ENCODE assay signal across 20 cellular contexts in genomic region chr11:118900535-118901384, GRCh38. TPM values are rescaled to one million over a fixed set of nuclear protein-coding genes. Genes with fewer than 3 reads are reported as not detected.
DNase-seq lines count a peak whose midpoint lies in the region; TF ChIP-seq lines count a peak whose summit lies in the region.
"Had no signal": no experiment of that assay in that cellular context is flagged by ENCODE, and none has a peak within 500 bp of the region (broad histone marks: within the 10 kb centered on the region; RNA-seq: fewer than 3 reads in every experiment).

No MANE protein-coding gene starts in this region.

- H3K4me1 ChIP-seq in sigmoid colon = peaks cover 0 to 47% (median 32%) of the 10 kb centered on the region in 4 donors
- H3K4me1 ChIP-seq: colonic mucosa, pancreas had no signal

- intact Hi-C loops in sigmoid colon (cut with DNase I) = no loop called here

- H3K4me3 Mint-ChIP-seq in IgD-negative memory B cell (peak overlapping the region in 1 of 4 donors; percentile 72), brain (no peak overlapping the region), osteocyte (ENCODE audit: unreplicated experiment) (no peak overlapping the region)
- H3K4me3 Mint-ChIP-seq: activated CD8-positive, alpha-beta memory T cell treated with anti-CD3 and anti-CD28 coated beads, Interleukin-2, amount 10 ng/mL, durations not matched to agents 7 days and 5 days; stimulated activated naive CD8-positive, alpha-beta T cell treated with anti-CD3 and anti-CD28 coated beads, Interleukin-15, Interleukin-2, amounts not matched to agents 100 ng/mL and 50 ng/mL, for 24 hours had no signal

- H3K36me3 ChIP-seq in sigmoid colon = peaks cover 23 to 81% (median 57%) of the 10 kb centered on the region in 4 donors

- no peak for TF ChIP-seq POLR2A in sigmoid colon (IDR thresholded peaks at IDR 0.05)

- WGBS in sigmoid colon, 2 donors = 95% methylated on average over 29 of the region's 29 CpGs

- no peak overlapping the region for H3K4me3 ChIP-seq in sigmoid colon
- H3K4me3 ChIP-seq: ascending aorta, colonic mucosa, pancreas had no signal

- H3K27ac Mint-ChIP-seq in IgD-negative memory B cell = peak overlapping the region in 2 of 3 donors; percentile 36 to 84
- peak overlapping the region in 3 of 5 experiments; percentile 11 to 76 (median 68) for H3K27ac Mint-ChIP-seq in brain
- no peak overlapping the region for H3K27ac Mint-ChIP-seq in osteocyte (ENCODE audit: unreplicated experiment)
- H3K27ac Mint-ChIP-seq: activated CD8-positive, alpha-beta memory T cell treated with anti-CD3 and anti-CD28 coated beads, Interleukin-2, amount 10 ng/mL, durations not matched to agents 7 days and 5 days; stimulated activated naive CD8-positive, alpha-beta T cell treated with anti-CD3 and anti-CD28 coated beads, Interleukin-15, Interleukin-2, amounts not matched to agents 100 ng/mL and 50 ng/mL, for 24 hours had no signal

- TF ChIP-seq EP300 in sigmoid colon (IDR thresholded peaks at IDR 0.05) = no peak

- H3K27ac ChIP-seq in sigmoid colon = peak overlapping the region in 2 of 4 donors; percentile 58
- H3K27ac ChIP-seq: colonic mucosa, pancreas had no signal

- TF ChIP-seq CTCF in brain (conservative IDR thresholded peaks at IDR 0.05) (no peak), sigmoid colon (IDR thresholded peaks at IDR 0.05) (no peak), osteocyte (IDR thresholded peaks at IDR 0.05) (no peak)

- H3K27me3 ChIP-seq in sigmoid colon = no peaks in the 10 kb centered on the region
- H3K27me3 ChIP-seq: ascending aorta, colonic mucosa, pancreas had no signal

- H3K9me3 ChIP-seq in sigmoid colon = no peaks in the 10 kb centered on the region
- H3K9me3 ChIP-seq: ascending aorta, colonic mucosa, pancreas had no signal

- H3K4me1 Mint-ChIP-seq in IgD-negative memory B cell (peaks cover 17 to 20% (median 17%) of the 10 kb centered on the region in 3 donors), brain (peaks cover 4% of the 10 kb centered on the region), osteocyte (ENCODE audit: unreplicated experiment) (peaks cover 13% of the 10 kb centered on the region)

- DNase-seq in activated effector memory CD4-positive, alpha-beta T cell treated with anti-CD3 and anti-CD28 coated beads, Interleukin-2, amount 50 U/mL, for 16 hours = peak; percentile 62
- DNase-seq in activated effector memory CD4-positive, alpha-beta T cell treated with Interleukin-2 at 50 U/mL for 16 hours = no peak
- DNase-seq in sigmoid colon = peak; percentile 56
- no peak for DNase-seq in NCI-H1436 treated with DMSO at 0.1 percent for 48 hours (lab: John Stamatoyannopoulos, UW)
- DNase-seq in midbrain (lab: John Stamatoyannopoulos, UW) = no peak
- no peak for DNase-seq in osteocyte (ENCODE audit: extremely low spot score, unreplicated experiment)
- DNase-seq: activated CD4-positive, alpha-beta T cell treated with anti-CD3 and anti-CD28 coated beads for 1 hour; activated CD8-positive, alpha-beta memory T cell treated with anti-CD3 and anti-CD28 coated beads, Interleukin-2, amount 10 ng/mL, durations not matched to agents 7 days and 5 days; left ventricle myocardium superior; NCI-H1694 treated with DMSO at 0.1 percent for 48 hours had no signal

- H3K9me3 Mint-ChIP-seq in IgD-negative memory B cell (no peaks in the 10 kb centered on the region), brain (no peaks in the 10 kb centered on the region), osteocyte (ENCODE audit: unreplicated experiment) (no peaks in the 10 kb centered on the region)
- H3K9me3 Mint-ChIP-seq: stimulated activated naive CD8-positive, alpha-beta T cell treated with anti-CD3 and anti-CD28 coated beads, Interleukin-15, Interleukin-2, amounts not matched to agents 100 ng/mL and 50 ng/mL, for 24 hours had no signal

- no peaks in the 10 kb centered on the region for H3K36me3 Mint-ChIP-seq in IgD-negative memory B cell
- peaks cover 28% of the 10 kb centered on the region for H3K36me3 Mint-ChIP-seq in brain
- H3K36me3 Mint-ChIP-seq in osteocyte (ENCODE audit: unreplicated experiment) = peaks cover 26% of the 10 kb centered on the region

- no peaks in the 10 kb centered on the region for H3K27me3 Mint-ChIP-seq in IgD-negative memory B cell
- H3K27me3 Mint-ChIP-seq in brain = no peaks in the 10 kb centered on the region
- H3K27me3 Mint-ChIP-seq in osteocyte (ENCODE audit: unreplicated experiment) = no peaks in the 10 kb centered on the region
- H3K27me3 Mint-ChIP-seq: activated CD8-positive, alpha-beta memory T cell treated with anti-CD3 and anti-CD28 coated beads, Interleukin-2, amount 10 ng/mL, durations not matched to agents 7 days and 5 days; stimulated activated naive CD8-positive, alpha-beta T cell treated with anti-CD3 and anti-CD28 coated beads, Interleukin-15, Interleukin-2, amounts not matched to agents 100 ng/mL and 50 ng/mL, for 24 hours had no signal

RNA-seq across cellular contexts. Expression of gene CXCR5, which starts 17.1 kb away (rescaled TPM):
- polyA plus RNA-seq in IgD-negative memory B cell (93.4 TPM), brain (ENCODE audit: insufficient read depth, low read depth, low replicate concordance) (0.07 TPM), sigmoid colon (10 to 100 TPM in 1 of 3 donors, under 1 TPM in 2; under 0.01 to 11.5 (median 0.23) TPM)
- total RNA-seq in sigmoid colon (not detected), osteocyte (not detected in 2 replicates)
- total RNA-seq: A172, ascending aorta, left ventricle myocardium superior, urinary bladder had no signal
- polyA plus RNA-seq: BJ had no signal

RNA-seq across cellular contexts. Expression of gene BCL9L, which starts 25.0 kb away (rescaled TPM):
- 2.8 TPM for polyA plus RNA-seq in IgD-negative memory B cell
- polyA plus RNA-seq in brain (ENCODE audit: insufficient read depth, low read depth, low replicate concordance) = 13.5 TPM
- total RNA-seq in sigmoid colon = 10 to 100 TPM in 3 of 4 donors, 1 to 10 TPM in 1; 7.9 to 46.5 (median 10.8) TPM
- polyA plus RNA-seq in sigmoid colon = 10 to 100 TPM in 1 of 3 donors, 1 to 10 TPM in 2; 4.8 to 33.2 (median 7.4) TPM
- 115 and 122 TPM in 2 replicates for total RNA-seq in osteocyte

RNA-seq across cellular contexts. Expression of gene UPK2, which starts 55.3 kb away (rescaled TPM):
- polyA plus RNA-seq in IgD-negative memory B cell (not detected), brain (ENCODE audit: insufficient read depth, low read depth, low replicate concordance) (3.0 TPM), sigmoid colon (not detected)
- total RNA-seq in sigmoid colon (not detected), osteocyte (0.42 and 0.86 TPM in 2 replicates)
- total RNA-seq: A172; activated CD8-positive, alpha-beta memory T cell treated with anti-CD3 and anti-CD28 coated beads, Interleukin-2, amount 10 ng/mL, durations not matched to agents 7 days and 5 days; ascending aorta; colonic mucosa; left ventricle myocardium superior; sciatic nerve had no signal

Comparison
In these comparisons a context has a peak if more than half of its experiments do, and no peak if none do; other contexts are left out.
1. DNase-seq: peak in activated effector memory CD4-positive, alpha-beta T cell treated with anti-CD3 and anti-CD28 coated beads, Interleukin-2, amount 50 U/mL, for 16 hours (single experiment) and sigmoid colon (single experiment); none in activated effector memory CD4-positive, alpha-beta T cell treated with Interleukin-2 at 50 U/mL for 16 hours (single experiment), NCI-H1436 treated with DMSO at 0.1 percent for 48 hours (single experiment), midbrain (single experiment) and osteocyte (single experiment).